In the genomic region with DNA sequence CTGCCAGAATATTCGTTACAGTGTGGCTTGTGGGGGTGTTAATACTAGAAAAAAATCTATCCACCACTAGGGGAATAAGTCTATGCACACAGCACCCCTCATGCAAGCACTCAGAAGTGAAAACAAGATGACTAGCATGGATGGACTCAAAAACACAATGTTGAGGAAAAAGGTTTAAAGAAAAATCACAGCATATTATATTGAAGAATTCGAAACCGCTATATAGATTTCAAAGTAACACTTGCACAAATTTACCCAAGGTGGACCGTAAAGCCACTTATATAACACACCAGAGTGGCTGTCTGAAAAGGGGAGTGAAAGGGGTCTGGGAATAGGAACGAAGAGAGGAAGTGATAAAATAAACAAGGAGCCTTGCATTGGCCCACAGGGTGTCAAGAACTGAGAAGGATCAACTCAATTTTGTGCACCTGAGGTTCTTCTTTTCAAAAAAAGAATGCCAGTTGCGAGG, we compare ENCODE assay signal across 8 cellular contexts. TPM values are rescaled to one million over a fixed set of nuclear protein-coding genes. Genes with fewer than 3 reads are reported as not detected.
DNase-seq lines count a peak whose midpoint lies in the region; FAIRE-seq and TF ChIP-seq lines count a peak whose summit lies in the region.

No MANE protein-coding gene starts in this region.

- H3K27ac ChIP-seq in HUES48 (ENCODE audit: low read depth, low read length) (peak overlapping the region; percentile 94), coronary artery (peak overlapping the region; percentile 88 to 89), liver (ENCODE audit: low read depth in 1 of 2, low read length in 2 of 2) (peak overlapping the region; percentile 68 to 90), temporal lobe (ENCODE audit: low read depth, low read length) (peak overlapping the region; percentile 54)

- H3K9ac ChIP-seq in HUES48 (ENCODE audit: low read depth, low read length) (peak overlapping the region; percentile 82), liver (ENCODE audit: low read depth in 1 of 2, low read length in 2 of 2) (peak overlapping the region; percentile 75 to 95)

- peak; percentile 40 for DNase-seq in COLO829 (ENCODE audit: low spot score)
- DNase-seq in GM19239 (ENCODE audit: insufficient read length, low spot score) = peak; percentile 57
- DNase-seq in SIG-M5 (lab: John Stamatoyannopoulos, UW) = peak; percentile 38
- no peak for DNase-seq in coronary artery (ENCODE audit: low spot score)
- no peak for DNase-seq in activated CD8-positive, alpha-beta memory T cell treated with anti-CD3 and anti-CD28 coated beads, Interleukin-2, amount 50 U/mL, for 48 hours

- peak in 1 of 2 donors; percentile 10 for TF ChIP-seq RAD21 in liver (IDR thresholded peaks at IDR 0.05)

- TF ChIP-seq CTCF in coronary artery (IDR thresholded peaks at IDR 0.05) (peak; percentile 15), liver (IDR thresholded peaks at IDR 0.05; ENCODE audit: low read depth, low read length, missing input control) (peak; percentile 52)

- under 1% methylated on average over 6 of the region's 6 CpGs for WGBS in liver

- H3K4me3 ChIP-seq in HUES48 (ENCODE audit: low read depth, low read length) (peak overlapping the region; percentile 98), coronary artery (peak overlapping the region; percentile 87), liver (ENCODE audit: low read depth in 1 of 3, low read length in 3 of 3) (peak overlapping the region; percentile 82 to 92 (median 88))

- FAIRE-seq in GM19239 (lab: Jason Lieb, UNC) = peak; percentile 69

- H3K9me3 ChIP-seq in HUES48 (ENCODE audit: control insufficient read depth, insufficient read depth, low read length) = no peaks in the 10 kb centered on the region
- no peaks in the 10 kb centered on the region for H3K9me3 ChIP-seq in liver (ENCODE audit: control insufficient read depth in 4 of 4, low read length in 3 of 4)

- H3K27me3 ChIP-seq in HUES48 (ENCODE audit: control insufficient read depth, insufficient read depth, low read length) (no peaks in the 10 kb centered on the region), liver (ENCODE audit: control insufficient read depth in 4 of 4, insufficient read depth in 4 of 4, low read length in 3 of 4) (no peaks in the 10 kb centered on the region)

- H3K4me1 ChIP-seq in HUES48 (ENCODE audit: control insufficient read depth, insufficient read depth, low read length) = no peaks in the 10 kb centered on the region
- peaks cover 3 to 10% (median 7%) of the 10 kb centered on the region in 4 donors for H3K4me1 ChIP-seq in liver (ENCODE audit: control insufficient read depth in 4 of 4, insufficient read depth in 4 of 4, low read length in 3 of 4)

- peaks cover 29% of the 10 kb centered on the region for H3K36me3 ChIP-seq in HUES48 (ENCODE audit: control insufficient read depth, insufficient read depth, low read length)
- H3K36me3 ChIP-seq in liver (ENCODE audit: control insufficient read depth in 4 of 4, insufficient read depth in 3 of 4, low read depth in 1 of 4, low read length in 3 of 4) = peaks cover 0 to 16% (median 8%) of the 10 kb centered on the region in 4 donors

TF ChIP-seq in liver, 16 proteins besides CTCF, POLR2A, EP300 and RAD21:
- TF ChIP-seq EGR1 (IDR thresholded peaks at IDR 0.05; ENCODE audit: low read depth in 2 of 2) (no peak), GABPA (IDR thresholded peaks at IDR 0.05 in 1 of 2, conservative IDR thresholded peaks at IDR 0.05 in 1 of 2) (no peak), SP1 (IDR thresholded peaks at IDR 0.05) (no peak), TAF1 (conservative IDR thresholded peaks at IDR 0.05) (no peak), HNF4G (IDR thresholded peaks at IDR 0.05) (no peak), HNF4A (conservative IDR thresholded peaks at IDR 0.05) (no peak), YY1 (IDR thresholded peaks at IDR 0.05) (no peak), NR2F2 (IDR thresholded peaks at IDR 0.05) (no peak), RXRA (IDR thresholded peaks at IDR 0.05) (no peak), FOXA1 (IDR thresholded peaks at IDR 0.05) (no peak), FOXA2 (IDR thresholded peaks at IDR 0.05) (no peak), JUND (IDR thresholded peaks at IDR 0.05) (no peak)
- TF ChIP-seq, protein P1, sequence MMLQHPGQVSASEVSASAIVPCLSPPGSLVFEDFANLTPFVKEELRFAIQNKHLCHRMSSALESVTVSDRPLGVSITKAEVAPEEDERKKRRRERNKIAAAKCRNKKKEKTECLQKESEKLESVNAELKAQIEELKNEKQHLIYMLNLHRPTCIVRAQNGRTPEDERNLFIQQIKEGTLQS (IDR thresholded peaks at IDR 0.05) = no peak
- TF ChIP-seq, protein P2, sequence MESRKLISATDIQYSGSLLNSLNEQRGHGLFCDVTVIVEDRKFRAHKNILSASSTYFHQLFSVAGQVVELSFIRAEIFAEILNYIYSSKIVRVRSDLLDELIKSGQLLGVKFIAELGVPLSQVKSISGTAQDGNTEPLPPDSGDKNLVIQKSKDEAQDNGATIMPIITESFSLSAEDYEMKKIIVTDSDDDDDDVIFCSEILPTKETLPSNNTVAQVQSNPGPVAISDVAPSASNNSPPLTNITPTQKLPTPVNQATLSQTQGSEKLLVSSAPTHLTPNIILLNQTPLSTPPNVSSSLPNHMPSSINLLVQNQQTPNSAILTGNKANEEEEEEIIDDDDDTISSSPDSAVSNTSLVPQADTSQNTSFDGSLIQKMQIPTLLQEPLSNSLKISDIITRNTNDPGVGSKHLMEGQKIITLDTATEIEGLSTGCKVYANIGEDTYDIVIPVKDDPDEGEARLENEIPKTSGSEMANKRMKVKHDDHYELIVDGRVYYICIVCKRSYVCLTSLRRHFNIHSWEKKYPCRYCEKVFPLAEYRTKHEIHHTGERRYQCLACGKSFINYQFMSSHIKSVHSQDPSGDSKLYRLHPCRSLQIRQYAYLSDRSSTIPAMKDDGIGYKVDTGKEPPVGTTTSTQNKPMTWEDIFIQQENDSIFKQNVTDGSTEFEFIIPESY (IDR thresholded peaks at IDR 0.05) = no peak
- TF ChIP-seq, protein P3, sequence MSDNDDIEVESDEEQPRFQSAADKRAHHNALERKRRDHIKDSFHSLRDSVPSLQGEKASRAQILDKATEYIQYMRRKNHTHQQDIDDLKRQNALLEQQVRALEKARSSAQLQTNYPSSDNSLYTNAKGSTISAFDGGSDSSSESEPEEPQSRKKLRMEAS (IDR thresholded peaks at IDR 0.05) = no peak
- TF ChIP-seq, protein P4, sequence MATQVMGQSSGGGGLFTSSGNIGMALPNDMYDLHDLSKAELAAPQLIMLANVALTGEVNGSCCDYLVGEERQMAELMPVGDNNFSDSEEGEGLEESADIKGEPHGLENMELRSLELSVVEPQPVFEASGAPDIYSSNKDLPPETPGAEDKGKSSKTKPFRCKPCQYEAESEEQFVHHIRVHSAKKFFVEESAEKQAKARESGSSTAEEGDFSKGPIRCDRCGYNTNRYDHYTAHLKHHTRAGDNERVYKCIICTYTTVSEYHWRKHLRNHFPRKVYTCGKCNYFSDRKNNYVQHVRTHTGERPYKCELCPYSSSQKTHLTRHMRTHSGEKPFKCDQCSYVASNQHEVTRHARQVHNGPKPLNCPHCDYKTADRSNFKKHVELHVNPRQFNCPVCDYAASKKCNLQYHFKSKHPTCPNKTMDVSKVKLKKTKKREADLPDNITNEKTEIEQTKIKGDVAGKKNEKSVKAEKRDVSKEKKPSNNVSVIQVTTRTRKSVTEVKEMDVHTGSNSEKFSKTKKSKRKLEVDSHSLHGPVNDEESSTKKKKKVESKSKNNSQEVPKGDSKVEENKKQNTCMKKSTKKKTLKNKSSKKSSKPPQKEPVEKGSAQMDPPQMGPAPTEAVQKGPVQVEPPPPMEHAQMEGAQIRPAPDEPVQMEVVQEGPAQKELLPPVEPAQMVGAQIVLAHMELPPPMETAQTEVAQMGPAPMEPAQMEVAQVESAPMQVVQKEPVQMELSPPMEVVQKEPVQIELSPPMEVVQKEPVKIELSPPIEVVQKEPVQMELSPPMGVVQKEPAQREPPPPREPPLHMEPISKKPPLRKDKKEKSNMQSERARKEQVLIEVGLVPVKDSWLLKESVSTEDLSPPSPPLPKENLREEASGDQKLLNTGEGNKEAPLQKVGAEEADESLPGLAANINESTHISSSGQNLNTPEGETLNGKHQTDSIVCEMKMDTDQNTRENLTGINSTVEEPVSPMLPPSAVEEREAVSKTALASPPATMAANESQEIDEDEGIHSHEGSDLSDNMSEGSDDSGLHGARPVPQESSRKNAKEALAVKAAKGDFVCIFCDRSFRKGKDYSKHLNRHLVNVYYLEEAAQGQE (IDR thresholded peaks at IDR 0.05) = no peak

RNA-seq across cellular contexts. Expression of a gene that starts 0.5 kb away (rescaled TPM):
- total RNA-seq in liver (10 to 100 TPM; 24.7 to 33.6 TPM), temporal lobe (24.8 TPM)
- 10 to 100 TPM; 20.4 to 34.4 TPM for polyA plus RNA-seq in liver

RNA-seq across cellular contexts. Expression of a gene that starts 46.1 kb away (rescaled TPM):
- total RNA-seq in liver (not detected), temporal lobe (not detected)
- not detected for polyA plus RNA-seq in liver

Comparison
In these comparisons a context has a peak if more than half of its experiments do, and no peak if none do; other contexts are left out.
1. DNase-seq: peak in COLO829 (single experiment), GM19239 (single experiment) and SIG-M5 (single experiment); none in coronary artery (single experiment) and activated CD8-positive, alpha-beta memory T cell treated with anti-CD3 and anti-CD28 coated beads, Interleukin-2, amount 50 U/mL, for 48 hours (single experiment).
2. Peak in every context shown above with its lines, with median percentiles within 50 percentile points of each other: H3K27ac ChIP-seq and H3K4me3 ChIP-seq.